Comparison of ENCODE assay signal across 37 cellular contexts in the genomic region with DNA sequence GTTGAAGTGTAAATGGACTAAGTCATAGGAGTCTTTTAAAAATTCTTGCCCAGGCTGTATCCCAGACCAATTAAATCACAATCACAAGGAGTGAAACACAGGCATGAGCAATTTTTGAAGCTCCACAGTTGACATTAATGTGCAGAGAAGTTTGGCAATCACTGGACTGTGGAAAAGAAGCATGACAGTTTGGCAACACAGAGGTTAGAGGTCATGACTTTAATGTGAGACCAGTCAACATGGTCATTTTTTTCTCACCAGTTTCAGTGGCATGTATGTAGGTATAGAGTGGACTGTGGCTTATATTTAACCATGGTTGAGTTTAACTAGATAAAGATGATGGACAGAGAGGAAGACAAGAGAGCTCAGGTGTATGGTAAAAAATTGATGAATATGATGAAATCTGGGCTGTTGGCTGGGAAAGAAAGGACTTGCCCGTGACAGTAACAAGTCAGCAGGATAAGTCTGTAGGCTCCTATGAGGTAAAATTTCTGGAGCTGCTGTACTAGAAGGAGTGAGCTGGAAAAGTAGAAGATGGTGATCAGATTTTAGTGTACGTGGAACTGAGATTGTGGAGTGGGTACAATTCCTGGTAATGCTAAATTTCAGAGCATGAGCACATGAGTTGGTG.
"Had no signal": no experiment of that assay in that cellular context is flagged by ENCODE, and none has a peak within 500 bp of the region (broad histone marks: within the 10 kb centered on the region; RNA-seq: fewer than 3 reads in every experiment).

No MANE protein-coding gene starts in this region.

- DNase-seq: activated B cell treated with CpG ODN at 0.5 μM for 24 hours; activated CD4-positive, alpha-beta memory T cell treated with anti-CD3 and anti-CD28 coated beads, Interleukin-2, amount 10 ng/mL, durations not matched to agents 7 days and 5 days; activated CD4-positive, alpha-beta T cell treated with anti-CD3 and anti-CD28 coated beads for 36 hours; activated CD4-positive, alpha-beta T cell treated with anti-CD3 and anti-CD28 coated beads for 48 hours; activated CD4-positive, alpha-beta T cell treated with anti-CD3 and anti-CD28 coated beads, Interleukin-2, amount 10 ng/mL, durations not matched to agents 7 days and 5 days; activated CD4-positive, alpha-beta T cell treated with anti-CD3 and anti-CD28 coated beads, Interleukin-2, amount 50 U/mL, for 48 hours; activated CD4-positive, CD25-positive, alpha-beta regulatory T cell treated with anti-CD3 and anti-CD28 coated beads, Interleukin-2, amount 50 U/mL, for 72 hours; activated CD8-positive, alpha-beta memory T cell treated with anti-CD3 and anti-CD28 coated beads for 24 hours; activated CD8-positive, alpha-beta memory T cell treated with anti-CD3 and anti-CD28 coated beads, Interleukin-2, amount 10 ng/mL, durations not matched to agents 7 days and 5 days; activated CD8-positive, alpha-beta memory T cell treated with anti-CD3 and anti-CD28 coated beads, Interleukin-2, amount 50 U/mL, for 48 hours; activated CD8-positive, alpha-beta T cell treated with anti-CD3 and anti-CD28 coated beads, Interleukin-2, amount 10 ng/mL, durations not matched to agents 7 days and 5 days; activated effector memory CD4-positive, alpha-beta T cell treated with Interleukin-2 at 50 U/mL for 16 hours; activated gamma-delta T cell; activated naive CD4-positive, alpha-beta T cell treated with anti-CD3 and anti-CD28 coated beads, Interleukin-2, amount 10 ng/mL, durations not matched to agents 7 days and 5 days; activated naive CD4-positive, alpha-beta T cell treated with Interleukin-2 at 50 U/mL for 16 hours; activated naive CD8-positive, alpha-beta T cell treated with anti-CD3 and anti-CD28 coated beads, Interleukin-2, amount 10 ng/mL, durations not matched to agents 7 days and 5 days; activated naive CD8-positive, alpha-beta T cell treated with anti-CD3 and anti-CD28 coated beads, Interleukin-2, amount 50 U/mL, for 24 hours; activated T-cell treated with anti-CD3 and anti-CD28 coated beads, Interleukin-2, amount 50 U/mL, for 24 hours; activated T-cell treated with anti-CD3 and anti-CD28 coated beads, Interleukin-2, amount 50 U/mL, for 48 hours; amniotic stem cell; aorta; body of pancreas; brain microvascular endothelial cell; central memory CD4-positive, alpha-beta T cell; SW 1271; T-helper 1 cell; T-helper 2 cell; T-helper 9 cell had no signal

- H3K4me3 ChIP-seq: body of pancreas, breast epithelium had no signal

- H3K27ac ChIP-seq: body of pancreas, brain microvascular endothelial cell, breast epithelium, VCaP had no signal

- H3K36me3 Mint-ChIP-seq: activated CD8-positive, alpha-beta memory T cell treated with anti-CD3 and anti-CD28 coated beads, Interleukin-2, amount 10 ng/mL, durations not matched to agents 7 days and 5 days; activated naive CD4-positive, alpha-beta T cell treated with anti-CD3 and anti-CD28 coated beads, Interleukin-2, amount 10 ng/mL, durations not matched to agents 7 days and 5 days; activated naive CD4-positive, alpha-beta T cell treated with anti-CD3 and anti-CD28 coated beads, Interleukin-2, amount 50 U/mL, for 24 hours; activated naive CD8-positive, alpha-beta T cell; activated naive CD8-positive, alpha-beta T cell treated with anti-CD3 and anti-CD28 coated beads, Interleukin-2, amount 10 ng/mL, durations not matched to agents 7 days and 5 days had no signal

- H3K27me3 ChIP-seq: body of pancreas, brain microvascular endothelial cell, breast epithelium had no signal

- H3K9me3 Mint-ChIP-seq: activated CD4-positive, alpha-beta memory T cell treated with anti-CD3 and anti-CD28 coated beads, Interleukin-2, amount 10 ng/mL, durations not matched to agents 7 days and 5 days; activated CD4-positive, alpha-beta T cell treated with anti-CD3 and anti-CD28 coated beads, Interleukin-2, amount 10 ng/mL, durations not matched to agents 7 days and 5 days; activated naive CD8-positive, alpha-beta T cell treated with anti-CD3 and anti-CD28 coated beads, Interleukin-2, amount 10 ng/mL, durations not matched to agents 7 days and 5 days; activated naive CD8-positive, alpha-beta T cell treated with anti-CD3 and anti-CD28 coated beads, Interleukin-2, amount 50 U/mL, for 24 hours; activated T-helper 2 cell treated with anti-CD3 and anti-CD28 coated beads, Interferon-gamma antibody, Interleukin-2, Interleukin-4, amounts not matched to agents 10 μg/mL and 5 μg/mL and 100 μg/mL, durations not matched to agents 14 hours and 24 hours and 36 hours had no signal

- H3K27ac Mint-ChIP-seq: activated B cell treated with CpG ODN at 0.5 μM for 24 hours; activated CD4-positive, alpha-beta memory T cell treated with anti-CD3 and anti-CD28 coated beads, Interleukin-2, amount 10 ng/mL, durations not matched to agents 7 days and 5 days; activated CD4-positive, alpha-beta T cell treated with anti-CD3 and anti-CD28 coated beads for 36 hours; activated CD4-positive, alpha-beta T cell treated with anti-CD3 and anti-CD28 coated beads, Interleukin-2, amount 10 ng/mL, durations not matched to agents 7 days and 5 days; activated CD8-positive, alpha-beta memory T cell treated with anti-CD3 and anti-CD28 coated beads, Interleukin-2, amount 10 ng/mL, durations not matched to agents 7 days and 5 days; activated CD8-positive, alpha-beta T cell treated with anti-CD3 and anti-CD28 coated beads, Interleukin-2, amount 10 ng/mL, durations not matched to agents 7 days and 5 days; activated naive CD4-positive, alpha-beta T cell treated with anti-CD3 and anti-CD28 coated beads, Interleukin-2, amount 10 ng/mL, durations not matched to agents 7 days and 5 days; activated naive CD4-positive, alpha-beta T cell treated with anti-CD3 and anti-CD28 coated beads, Interleukin-2, amount 50 U/mL, for 24 hours; activated naive CD8-positive, alpha-beta T cell; activated naive CD8-positive, alpha-beta T cell treated with anti-CD3 and anti-CD28 coated beads, Interleukin-2, amount 10 ng/mL, durations not matched to agents 7 days and 5 days; activated naive CD8-positive, alpha-beta T cell treated with anti-CD3 and anti-CD28 coated beads, Interleukin-2, amount 50 U/mL, for 24 hours; activated T-cell treated with anti-CD3 and anti-CD28 coated beads, Interleukin-2, amount 50 U/mL, for 24 hours; activated T-helper 2 cell treated with anti-CD3 and anti-CD28 coated beads, Interferon-gamma antibody, Interleukin-2, Interleukin-4, amounts not matched to agents 10 μg/mL and 5 μg/mL and 100 μg/mL, durations not matched to agents 14 hours and 24 hours and 36 hours; T-helper 1 cell treated with Interleukin-12 subunit alpha and Interleukin-12 subunit beta and Interleukin-4 antibody, amounts not matched to agents 30 μg/mL and 1 μg/mL, for 36 hours; T-helper 2 cell treated with Interferon-gamma antibody and Interleukin-4, amounts not matched to agents 5 μg/mL and 100 μg/mL, for 36 hours had no signal

- H3K4me3 Mint-ChIP-seq: activated B cell treated with CpG ODN at 0.5 μM for 24 hours; activated CD4-positive, alpha-beta memory T cell treated with anti-CD3 and anti-CD28 coated beads, Interleukin-2, amount 10 ng/mL, durations not matched to agents 7 days and 5 days; activated CD4-positive, alpha-beta T cell treated with anti-CD3 and anti-CD28 coated beads for 36 hours; activated CD4-positive, alpha-beta T cell treated with anti-CD3 and anti-CD28 coated beads, Interleukin-2, amount 10 ng/mL, durations not matched to agents 7 days and 5 days; activated CD8-positive, alpha-beta memory T cell treated with anti-CD3 and anti-CD28 coated beads, Interleukin-2, amount 10 ng/mL, durations not matched to agents 7 days and 5 days; activated CD8-positive, alpha-beta T cell treated with anti-CD3 and anti-CD28 coated beads, Interleukin-2, amount 10 ng/mL, durations not matched to agents 7 days and 5 days; activated naive CD4-positive, alpha-beta T cell treated with anti-CD3 and anti-CD28 coated beads, Interleukin-2, amount 10 ng/mL, durations not matched to agents 7 days and 5 days; activated naive CD4-positive, alpha-beta T cell treated with anti-CD3 and anti-CD28 coated beads, Interleukin-2, amount 50 U/mL, for 24 hours; activated naive CD8-positive, alpha-beta T cell; activated naive CD8-positive, alpha-beta T cell treated with anti-CD3 and anti-CD28 coated beads, Interleukin-2, amount 10 ng/mL, durations not matched to agents 7 days and 5 days; activated naive CD8-positive, alpha-beta T cell treated with anti-CD3 and anti-CD28 coated beads, Interleukin-2, amount 50 U/mL, for 24 hours; activated T-cell treated with anti-CD3 and anti-CD28 coated beads, Interleukin-2, amount 50 U/mL, for 24 hours; T-helper 1 cell treated with Interleukin-12 subunit alpha and Interleukin-12 subunit beta and Interleukin-4 antibody, amounts not matched to agents 30 μg/mL and 1 μg/mL, for 36 hours; T-helper 2 cell treated with Interferon-gamma antibody and Interleukin-4, amounts not matched to agents 5 μg/mL and 100 μg/mL, for 36 hours had no signal

- H3K9me3 ChIP-seq: body of pancreas, breast epithelium had no signal

- H3K36me3 ChIP-seq: brain microvascular endothelial cell, breast epithelium had no signal

- ATAC-seq: activated CD4-positive, alpha-beta T cell treated with anti-CD3 and anti-CD28 coated beads for 36 hours; activated CD8-positive, alpha-beta memory T cell treated with anti-CD3 and anti-CD28 coated beads, Interleukin-2, amount 10 ng/mL, durations not matched to agents 7 days and 5 days; activated CD8-positive, alpha-beta T cell treated with anti-CD3 and anti-CD28 coated beads, Interleukin-2, amount 10 ng/mL, durations not matched to agents 7 days and 5 days; activated naive CD8-positive, alpha-beta T cell treated with anti-CD3 and anti-CD28 coated beads, Interleukin-2, amount 50 U/mL, for 24 hours; body of pancreas had no signal

- H3K27me3 Mint-ChIP-seq: activated B cell treated with CpG ODN at 0.5 μM for 24 hours; activated CD4-positive, alpha-beta memory T cell treated with anti-CD3 and anti-CD28 coated beads, Interleukin-2, amount 10 ng/mL, durations not matched to agents 7 days and 5 days; activated CD4-positive, alpha-beta T cell treated with anti-CD3 and anti-CD28 coated beads, Interleukin-2, amount 10 ng/mL, durations not matched to agents 7 days and 5 days; activated CD8-positive, alpha-beta memory T cell treated with anti-CD3 and anti-CD28 coated beads, Interleukin-2, amount 10 ng/mL, durations not matched to agents 7 days and 5 days; activated naive CD4-positive, alpha-beta T cell treated with anti-CD3 and anti-CD28 coated beads, Interleukin-2, amount 10 ng/mL, durations not matched to agents 7 days and 5 days; activated naive CD4-positive, alpha-beta T cell treated with anti-CD3 and anti-CD28 coated beads, Interleukin-2, amount 50 U/mL, for 24 hours; activated naive CD8-positive, alpha-beta T cell; activated naive CD8-positive, alpha-beta T cell treated with anti-CD3 and anti-CD28 coated beads, Interleukin-2, amount 50 U/mL, for 24 hours; activated T-cell treated with anti-CD3 and anti-CD28 coated beads, Interleukin-2, amount 50 U/mL, for 24 hours had no signal

- H3K4me1 ChIP-seq: body of pancreas, breast epithelium had no signal

- FAIRE-seq: astrocyte, TTC549 had no signal

- H3K4me1 Mint-ChIP-seq: activated B cell treated with CpG ODN at 0.5 μM for 24 hours; activated CD4-positive, alpha-beta memory T cell treated with anti-CD3 and anti-CD28 coated beads, Interleukin-2, amount 10 ng/mL, durations not matched to agents 7 days and 5 days; activated CD4-positive, alpha-beta T cell treated with anti-CD3 and anti-CD28 coated beads for 36 hours; activated CD4-positive, alpha-beta T cell treated with anti-CD3 and anti-CD28 coated beads, Interleukin-2, amount 10 ng/mL, durations not matched to agents 7 days and 5 days; activated CD8-positive, alpha-beta memory T cell treated with anti-CD3 and anti-CD28 coated beads, Interleukin-2, amount 10 ng/mL, durations not matched to agents 7 days and 5 days; activated naive CD4-positive, alpha-beta T cell treated with anti-CD3 and anti-CD28 coated beads, Interleukin-2, amount 10 ng/mL, durations not matched to agents 7 days and 5 days; activated naive CD4-positive, alpha-beta T cell treated with anti-CD3 and anti-CD28 coated beads, Interleukin-2, amount 50 U/mL, for 24 hours; activated naive CD8-positive, alpha-beta T cell treated with anti-CD3 and anti-CD28 coated beads, Interleukin-2, amount 10 ng/mL, durations not matched to agents 7 days and 5 days; activated naive CD8-positive, alpha-beta T cell treated with anti-CD3 and anti-CD28 coated beads, Interleukin-2, amount 50 U/mL, for 24 hours had no signal
